ENCODE assay signal across 12 cellular contexts in the genomic region with DNA sequence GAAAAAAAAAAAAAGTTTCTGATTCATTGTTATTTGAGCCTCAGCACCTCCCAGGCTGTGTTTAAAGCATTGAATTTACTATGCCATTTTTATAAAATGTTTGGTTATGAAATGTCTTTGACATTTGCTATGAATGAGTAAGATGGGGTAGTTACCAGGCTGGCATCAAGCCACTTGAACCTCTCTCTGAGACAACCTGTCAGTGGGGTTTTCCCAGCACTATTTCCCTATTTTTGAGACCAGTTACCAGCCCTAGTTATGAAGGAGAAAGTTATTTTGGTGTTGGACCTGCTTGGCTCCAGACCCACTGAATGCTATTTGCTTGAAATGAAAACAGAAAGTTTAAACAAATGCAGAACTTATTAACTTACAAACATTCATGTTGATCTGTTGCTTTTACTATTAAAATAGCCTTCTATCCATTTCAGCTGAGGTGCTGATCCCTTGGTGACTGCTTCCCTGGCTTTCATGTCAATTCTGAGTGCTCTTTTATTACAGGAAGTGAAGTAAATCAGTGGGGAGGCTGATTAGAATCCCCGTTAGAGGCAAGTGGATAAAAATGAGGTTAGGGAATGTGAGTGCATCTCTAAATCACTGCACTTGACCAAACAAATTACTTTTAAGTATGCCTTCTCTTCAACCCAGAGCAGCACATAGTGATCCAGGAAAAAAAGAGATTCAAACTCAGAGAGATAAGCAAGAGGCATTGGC. TPM values are rescaled to one million over a fixed set of nuclear protein-coding genes. Genes with fewer than 3 reads are reported as not detected.
DNase-seq lines count a peak whose midpoint lies in the region; ATAC-seq and TF ChIP-seq lines count a peak whose summit lies in the region.
"Had no signal": no experiment of that assay in that cellular context is flagged by ENCODE, and none has a peak within 500 bp of the region (broad histone marks: within the 10 kb centered on the region; RNA-seq: fewer than 3 reads in every experiment).

No MANE protein-coding gene starts in this region.

- no peaks in the 10 kb centered on the region for H3K9me3 Mint-ChIP-seq in activated naive CD4-positive, alpha-beta T cell treated with anti-CD3 and anti-CD28 coated beads for 36 hours
- H3K9me3 Mint-ChIP-seq in stimulated activated naive B cell treated with anti-CD40 and anti-IgM and Interleukin-4, amounts not matched to agents 10 μg/mL and 1 μg/mL and 100 μg/mL, for 72 hours, result no peaks in the 10 kb centered on the region

- no peaks in the 10 kb centered on the region for H3K36me3 Mint-ChIP-seq in activated naive CD4-positive, alpha-beta T cell treated with anti-CD3 and anti-CD28 coated beads for 36 hours (ENCODE audit: low read depth)
- H3K36me3 Mint-ChIP-seq in stimulated activated naive B cell treated with anti-CD40 and anti-IgM and Interleukin-4, amounts not matched to agents 10 μg/mL and 1 μg/mL and 100 μg/mL, for 72 hours, result no peaks in the 10 kb centered on the region

- peak; percentile 67 to 90 for ATAC-seq in stimulated activated naive B cell treated with anti-CD40 and anti-IgM and Interleukin-4, amounts not matched to agents 10 μg/mL and 1 μg/mL and 100 μg/mL, for 72 hours (replicated peaks)
- no peak for ATAC-seq in GM18858 (IDR thresholded peaks at IDR 0.05; ENCODE audit: unreplicated experiment)

- H3K27me3 Mint-ChIP-seq in activated naive CD4-positive, alpha-beta T cell treated with anti-CD3 and anti-CD28 coated beads for 36 hours (ENCODE audit: low read depth), result peaks cover 10% of the 10 kb centered on the region
- H3K27me3 Mint-ChIP-seq in stimulated activated naive B cell treated with anti-CD40 and anti-IgM and Interleukin-4, amounts not matched to agents 10 μg/mL and 1 μg/mL and 100 μg/mL, for 72 hours, result peaks cover 7 to 9% of the 10 kb centered on the region in 2 donors
- H3K27me3 Mint-ChIP-seq: B cell had no signal

- H3K4me3 Mint-ChIP-seq in activated naive CD4-positive, alpha-beta T cell treated with anti-CD3 and anti-CD28 coated beads for 36 hours, result no peak overlapping the region
- no peak overlapping the region for H3K4me3 Mint-ChIP-seq in stimulated activated naive B cell treated with anti-CD40 and anti-IgM and Interleukin-4, amounts not matched to agents 10 μg/mL and 1 μg/mL and 100 μg/mL, for 72 hours
- H3K4me3 Mint-ChIP-seq: B cell had no signal

- no peak overlapping the region for H3K27ac Mint-ChIP-seq in activated naive CD4-positive, alpha-beta T cell treated with anti-CD3 and anti-CD28 coated beads for 36 hours
- H3K27ac Mint-ChIP-seq in stimulated activated naive B cell treated with anti-CD40 and anti-IgM and Interleukin-4, amounts not matched to agents 10 μg/mL and 1 μg/mL and 100 μg/mL, for 72 hours, result no peak overlapping the region
- H3K27ac Mint-ChIP-seq: B cell had no signal

- intact Hi-C loops in activated naive CD4-positive, alpha-beta T cell treated with anti-CD3 and anti-CD28 coated beads for 36 hours (cut with micrococcal nuclease), result loop anchor here (2.0 kb wide), 1 partner anchor 14 kb away; no protein-coding TSS in a partner anchor

- TF ChIP-seq CTCF in epithelial cell of proximal tubule (conservative IDR thresholded peaks at IDR 0.05; ENCODE audit: low read depth, low read length), result no peak

- no peak overlapping the region for H3K4me3 ChIP-seq in epithelial cell of proximal tubule (ENCODE audit: low read depth, low read length)
- H3K4me3 ChIP-seq: esophagus squamous epithelium had no signal

- H3K4me1 Mint-ChIP-seq in activated naive CD4-positive, alpha-beta T cell treated with anti-CD3 and anti-CD28 coated beads for 36 hours (ENCODE audit: low read depth), result no peaks in the 10 kb centered on the region
- peaks cover 5 to 7% of the 10 kb centered on the region in 2 donors for H3K4me1 Mint-ChIP-seq in stimulated activated naive B cell treated with anti-CD40 and anti-IgM and Interleukin-4, amounts not matched to agents 10 μg/mL and 1 μg/mL and 100 μg/mL, for 72 hours

- peak; percentile 32 for DNase-seq in activated naive CD4-positive, alpha-beta T cell treated with anti-CD3 and anti-CD28 coated beads for 36 hours
- no peak for DNase-seq in activated naive CD4-positive, alpha-beta T cell (lab: John Stamatoyannopoulos, UW)
- DNase-seq in LHCN-M2 (ENCODE audit: low read depth), result peak; percentile 55
- peak; percentile 16 for DNase-seq in epithelial cell of proximal tubule (ENCODE audit: low read depth)
- no peak for DNase-seq in stimulated activated naive B cell treated with anti-CD40 and anti-IgM and Interleukin-4, amounts not matched to agents 10 μg/mL and 1 μg/mL and 100 μg/mL, for 72 hours
- no peak for DNase-seq in NCI-H526 (lab: John Stamatoyannopoulos, UW)
- no peak for DNase-seq in NCI-H1105 treated with DMSO at 0.1 percent for 48 hours (lab: John Stamatoyannopoulos, UW)
- DNase-seq: activated CD4-positive, alpha-beta T cell treated with anti-CD3 and anti-CD28 coated beads, Interleukin-2, amount 50 U/mL, for 1 hour; esophagus squamous epithelium; Right ventricle myocardium superior had no signal

- CTCF ChIA-PET in activated naive CD4-positive, alpha-beta T cell treated with anti-CD3 and anti-CD28 coated beads for 36 hours (lab: Charles Lee), result interaction anchor here (1.2 kb wide), 1 partner anchor 13 kb away, joined by 5 read pairs; no protein-coding TSS in a partner anchor

RNA-seq across cellular contexts. Expression of a gene that starts 37.8 kb away (rescaled TPM):
- 10 to 100 TPM; 25.6 to 26.0 TPM for total RNA-seq in activated naive CD4-positive, alpha-beta T cell treated with anti-CD3 and anti-CD28 coated beads for 36 hours
- total RNA-seq in LHCN-M2 (2014; rRNA removed), result 21.7 and 23.4 TPM in 2 replicates
- polyA plus RNA-seq in LHCN-M2 (2012), result 26.8 TPM
- 12.6 and 15.9 TPM in 2 replicates for total RNA-seq in epithelial cell of proximal tubule

Comparison
In these comparisons a context has a peak if more than half of its experiments do, and no peak if none do; other contexts are left out.
1. DNase-seq: peak in activated naive CD4-positive, alpha-beta T cell treated with anti-CD3 and anti-CD28 coated beads for 36 hours (single experiment), LHCN-M2 (single experiment) and epithelial cell of proximal tubule (single experiment); none in activated naive CD4-positive, alpha-beta T cell (0 of 4), stimulated activated naive B cell treated with anti-CD40 and anti-IgM and Interleukin-4, amounts not matched to agents 10 μg/mL and 1 μg/mL and 100 μg/mL, for 72 hours (single experiment), NCI-H526 (0 of 2) and NCI-H1105 treated with DMSO at 0.1 percent for 48 hours (single experiment).